32 cellular contexts compared by ENCODE assay signal in the genomic region with DNA sequence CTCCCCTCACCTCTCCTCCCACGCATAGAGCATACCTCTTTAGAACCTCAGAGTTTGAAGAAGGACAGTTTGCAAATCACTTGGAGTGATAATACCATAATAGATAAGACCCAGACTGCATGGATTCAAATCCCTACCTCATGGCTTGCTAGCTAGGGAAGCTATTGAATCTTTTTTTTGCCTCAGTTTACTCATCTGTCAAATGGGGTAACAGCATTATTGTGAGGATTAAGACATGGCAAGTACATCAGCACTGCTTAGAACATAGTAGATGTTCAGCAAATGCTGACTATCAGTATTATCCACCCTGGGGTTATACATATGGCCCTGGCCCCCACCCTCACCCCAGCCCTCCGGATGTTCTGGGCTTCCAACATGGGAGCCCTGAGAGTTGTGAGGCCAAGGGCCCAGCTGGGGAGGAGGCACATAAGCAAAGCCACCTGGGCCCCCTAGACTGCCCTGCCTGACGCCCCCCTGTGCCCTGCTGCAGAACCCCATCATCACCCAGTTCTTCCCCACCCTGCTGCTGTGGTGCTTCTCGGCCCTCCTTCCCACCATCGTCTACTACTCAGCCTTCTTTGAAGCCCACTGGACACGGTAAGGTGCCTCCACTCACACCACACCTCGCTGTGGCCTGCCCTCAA. TPM values are rescaled to one million over a fixed set of nuclear protein-coding genes. Genes with fewer than 3 reads are reported as not detected.
"Had no signal": no experiment of that assay in that cellular context is flagged by ENCODE, and none has a peak within 500 bp of the region (broad histone marks: within the 10 kb centered on the region; RNA-seq: fewer than 3 reads in every experiment).

No MANE protein-coding gene starts in this region.

- H3K36me3 Mint-ChIP-seq: activated CD8-positive, alpha-beta memory T cell treated with anti-CD3 and anti-CD28 coated beads, Interleukin-2, amount 10 ng/mL, durations not matched to agents 7 days and 5 days; activated naive CD8-positive, alpha-beta T cell treated with anti-CD3 and anti-CD28 coated beads for 36 hours had no signal

- H3K27ac Mint-ChIP-seq: activated CD4-positive, alpha-beta memory T cell treated with anti-CD3 and anti-CD28 coated beads, Interleukin-2, amount 10 ng/mL, durations not matched to agents 7 days and 5 days; activated CD8-positive, alpha-beta memory T cell treated with anti-CD3 and anti-CD28 coated beads, Interleukin-2, amount 10 ng/mL, durations not matched to agents 7 days and 5 days; activated naive CD8-positive, alpha-beta T cell treated with anti-CD3 and anti-CD28 coated beads for 36 hours; T-helper 1 cell treated with Interleukin-12 subunit alpha and Interleukin-12 subunit beta and Interleukin-4 antibody, amounts not matched to agents 30 μg/mL and 1 μg/mL, for 36 hours; T-helper 2 cell treated with Interferon-gamma antibody and Interleukin-4, amounts not matched to agents 5 μg/mL and 100 μg/mL, for 36 hours; WTC11 had no signal

- H3K4me3 Mint-ChIP-seq: activated CD4-positive, alpha-beta memory T cell treated with anti-CD3 and anti-CD28 coated beads, Interleukin-2, amount 10 ng/mL, durations not matched to agents 7 days and 5 days; activated CD8-positive, alpha-beta memory T cell treated with anti-CD3 and anti-CD28 coated beads, Interleukin-2, amount 10 ng/mL, durations not matched to agents 7 days and 5 days; activated naive CD8-positive, alpha-beta T cell treated with anti-CD3 and anti-CD28 coated beads for 36 hours; T-helper 1 cell treated with Interleukin-12 subunit alpha and Interleukin-12 subunit beta and Interleukin-4 antibody, amounts not matched to agents 30 μg/mL and 1 μg/mL, for 36 hours; T-helper 2 cell treated with Interferon-gamma antibody and Interleukin-4, amounts not matched to agents 5 μg/mL and 100 μg/mL, for 36 hours; WTC11 had no signal

- H3K27me3 Mint-ChIP-seq: activated CD4-positive, alpha-beta memory T cell treated with anti-CD3 and anti-CD28 coated beads, Interleukin-2, amount 10 ng/mL, durations not matched to agents 7 days and 5 days; activated CD8-positive, alpha-beta memory T cell treated with anti-CD3 and anti-CD28 coated beads, Interleukin-2, amount 10 ng/mL, durations not matched to agents 7 days and 5 days; activated naive CD8-positive, alpha-beta T cell treated with anti-CD3 and anti-CD28 coated beads for 36 hours had no signal

- DNase-seq: activated CD4-positive, alpha-beta memory T cell treated with anti-CD3 and anti-CD28 coated beads, Interleukin-2, amount 10 ng/mL, durations not matched to agents 7 days and 5 days; activated CD4-positive, alpha-beta T cell treated with anti-CD3 and anti-CD28 coated beads for 4 hours; activated CD8-positive, alpha-beta memory T cell treated with anti-CD3 and anti-CD28 coated beads for 24 hours; activated CD8-positive, alpha-beta memory T cell treated with anti-CD3 and anti-CD28 coated beads, Interleukin-2, amount 10 ng/mL, durations not matched to agents 7 days and 5 days; activated CD8-positive, alpha-beta memory T cell treated with anti-CD3 and anti-CD28 coated beads, Interleukin-2, amount 50 U/mL, for 48 hours; activated effector memory CD4-positive, alpha-beta T cell treated with Interleukin-2 at 50 U/mL for 16 hours; activated naive CD4-positive, alpha-beta T cell treated with anti-CD3 and anti-CD28 coated beads, Interleukin-2, amount 50 U/mL, for 16 hours; activated naive CD8-positive, alpha-beta T cell treated with anti-CD3 and anti-CD28 coated beads for 36 hours; activated T-cell treated with anti-CD3 and anti-CD28 coated beads, Interleukin-2, amount 50 U/mL, for 48 hours; amniotic stem cell; aorta; brain microvascular endothelial cell; central memory CD4-positive, alpha-beta T cell; Kasumi-1; KG1; MG63; NCI-H1048; NCI-H1436 treated with DMSO at 0.1 percent for 48 hours; NCI-H1694 treated with DMSO at 0.1 percent for 48 hours; NCI-H2029; NCI-H345; NCI-H524 treated with DMSO at 0.1 percent for 48 hours; SHP77 treated with DMSO at 0.1 percent for 48 hours; SK-N-SH had no signal

- ATAC-seq: activated CD4-positive, CD25-positive, alpha-beta regulatory T cell treated with anti-CD3 and anti-CD28 coated beads, Interleukin-2, amount 50 U/mL, for 24 hours; activated CD8-positive, alpha-beta memory T cell treated with anti-CD3 and anti-CD28 coated beads, Interleukin-2, amount 10 ng/mL, durations not matched to agents 7 days and 5 days; Panc1; WTC11 had no signal

- H3K9me3 Mint-ChIP-seq: activated CD4-positive, alpha-beta memory T cell treated with anti-CD3 and anti-CD28 coated beads, Interleukin-2, amount 10 ng/mL, durations not matched to agents 7 days and 5 days; activated naive CD8-positive, alpha-beta T cell treated with anti-CD3 and anti-CD28 coated beads for 36 hours; T-helper 1 cell treated with Interleukin-12 subunit alpha and Interleukin-12 subunit beta and Interleukin-4 antibody, amounts not matched to agents 30 μg/mL and 1 μg/mL, for 36 hours; T-helper 2 cell treated with Interferon-gamma antibody and Interleukin-4, amounts not matched to agents 5 μg/mL and 100 μg/mL, for 36 hours; WTC11 had no signal

RNA-seq across cellular contexts. Expression of gene CAPN11, which starts 9.1 kb away (rescaled TPM):
- total RNA-seq: activated CD8-positive, alpha-beta memory T cell treated with anti-CD3 and anti-CD28 coated beads, Interleukin-2, amount 10 ng/mL, durations not matched to agents 7 days and 5 days; NCI-H460; RPMI7951; SJSA1 had no signal
- polyA plus RNA-seq: SK-N-SH had no signal
